In genomic region chr10:93872776-93873175, GRCh38 we compare ENCODE assay signal across 16 cellular contexts.
"Had no signal": no experiment of that assay in that cellular context is flagged by ENCODE, and none has a peak within 500 bp of the region (broad histone marks: within the 10 kb centered on the region; RNA-seq: fewer than 3 reads in every experiment).

No MANE protein-coding gene starts in this region.

- H3K27ac Mint-ChIP-seq: activated CD4-positive, alpha-beta T cell treated with anti-CD3 and anti-CD28 coated beads, Interleukin-2, amount 10 ng/mL, durations not matched to agents 7 days and 5 days; activated naive CD8-positive, alpha-beta T cell treated with anti-CD3 and anti-CD28 coated beads, Interleukin-2, amount 50 U/mL, for 24 hours; activated T-helper 1 cell treated with anti-CD3 and anti-CD28 coated beads, Interleukin-12 subunit alpha, Interleukin-12 subunit beta, Interleukin-2, Interleukin-4 antibody, amounts not matched to agents 30 ng/mL and 10 ng/mL and 1 ng/mL, durations not matched to agents 14 hours and 24 hours and 36 hours; stimulated activated naive CD8-positive, alpha-beta T cell treated with anti-CD3 and anti-CD28 coated beads, Interleukin-15, amount 100 ng/mL, for 72 hours had no signal

- H3K4me1 Mint-ChIP-seq: activated CD4-positive, alpha-beta T cell treated with anti-CD3 and anti-CD28 coated beads, Interleukin-2, amount 10 ng/mL, durations not matched to agents 7 days and 5 days; activated naive CD8-positive, alpha-beta T cell treated with anti-CD3 and anti-CD28 coated beads, Interleukin-2, amount 50 U/mL, for 24 hours; stimulated activated naive CD8-positive, alpha-beta T cell treated with anti-CD3 and anti-CD28 coated beads, Interleukin-15, amount 100 ng/mL, for 72 hours had no signal

- H3K27me3 ChIP-seq: ascending aorta, ovary, upper lobe of right lung had no signal

- H3K4me3 ChIP-seq: ascending aorta, breast epithelium, dorsolateral prefrontal cortex, gastroesophageal sphincter, lower lobe of right lung, ovary, upper lobe of right lung had no signal

- H3K27ac ChIP-seq: ascending aorta, breast epithelium, dorsolateral prefrontal cortex, gastroesophageal sphincter, lower lobe of right lung, ovary, upper lobe of right lung had no signal

- DNase-seq: activated CD4-positive, alpha-beta T cell treated with anti-CD3 and anti-CD28 coated beads, Interleukin-2, amount 10 ng/mL, durations not matched to agents 7 days and 5 days; activated naive CD4-positive, alpha-beta T cell; activated naive CD8-positive, alpha-beta T cell treated with anti-CD3 and anti-CD28 coated beads, Interleukin-2, amount 50 U/mL, for 24 hours; dorsolateral prefrontal cortex; endodermal cell; left colon; lower lobe of right lung; ovary; stimulated activated CD4-positive, alpha-beta T cell treated with anti-CD3 and anti-CD28 coated beads, Interleukin-1b, Interleukin-23, amount 100 ng/mL, for 48 hours; stimulated activated naive CD8-positive, alpha-beta T cell treated with anti-CD3 and anti-CD28 coated beads, Interleukin-15, amount 100 ng/mL, for 72 hours; upper lobe of right lung had no signal

- H3K9me3 Mint-ChIP-seq: activated CD4-positive, alpha-beta T cell treated with anti-CD3 and anti-CD28 coated beads, Interleukin-2, amount 10 ng/mL, durations not matched to agents 7 days and 5 days; activated naive CD8-positive, alpha-beta T cell treated with anti-CD3 and anti-CD28 coated beads, Interleukin-2, amount 50 U/mL, for 24 hours; activated T-helper 1 cell treated with anti-CD3 and anti-CD28 coated beads, Interleukin-12 subunit alpha, Interleukin-12 subunit beta, Interleukin-2, Interleukin-4 antibody, amounts not matched to agents 30 ng/mL and 10 ng/mL and 1 ng/mL, durations not matched to agents 14 hours and 24 hours and 36 hours; endodermal cell; stimulated activated naive CD8-positive, alpha-beta T cell treated with anti-CD3 and anti-CD28 coated beads, Interleukin-15, amount 100 ng/mL, for 72 hours had no signal

- H3K36me3 ChIP-seq: ascending aorta, breast epithelium, gastroesophageal sphincter, lower lobe of right lung, ovary, upper lobe of right lung had no signal

- H3K4me3 Mint-ChIP-seq: activated CD4-positive, alpha-beta T cell treated with anti-CD3 and anti-CD28 coated beads, Interleukin-2, amount 10 ng/mL, durations not matched to agents 7 days and 5 days; activated naive CD8-positive, alpha-beta T cell treated with anti-CD3 and anti-CD28 coated beads, Interleukin-2, amount 50 U/mL, for 24 hours; activated T-helper 1 cell treated with anti-CD3 and anti-CD28 coated beads, Interleukin-12 subunit alpha, Interleukin-12 subunit beta, Interleukin-2, Interleukin-4 antibody, amounts not matched to agents 30 ng/mL and 10 ng/mL and 1 ng/mL, durations not matched to agents 14 hours and 24 hours and 36 hours; endodermal cell; stimulated activated naive CD8-positive, alpha-beta T cell treated with anti-CD3 and anti-CD28 coated beads, Interleukin-15, amount 100 ng/mL, for 72 hours had no signal

- H3K9me3 ChIP-seq: ascending aorta, breast epithelium, gastroesophageal sphincter, lower lobe of right lung, ovary, upper lobe of right lung had no signal

- H3K4me1 ChIP-seq: ascending aorta, breast epithelium, gastroesophageal sphincter, upper lobe of right lung had no signal

- ATAC-seq: activated naive CD8-positive, alpha-beta T cell treated with anti-CD3 and anti-CD28 coated beads, Interleukin-2, amount 50 U/mL, for 24 hours; gastroesophageal sphincter; left colon; lower lobe of right lung; sciatic nerve; stimulated activated naive CD8-positive, alpha-beta T cell treated with anti-CD3 and anti-CD28 coated beads, Interleukin-15, amount 100 ng/mL, for 72 hours had no signal
